ENCODE assay signal across 13 cellular contexts in genomic region chr12:510071-510825, GRCh38. TPM values are rescaled to one million over a fixed set of nuclear protein-coding genes. Genes with fewer than 3 reads are reported as not detected.
DNase-seq lines count a peak whose midpoint lies in the region; ATAC-seq, FAIRE-seq and TF ChIP-seq lines count a peak whose summit lies in the region.
"Had no signal": no experiment of that assay in that cellular context is flagged by ENCODE, and none has a peak within 500 bp of the region (broad histone marks: within the 10 kb centered on the region; RNA-seq: fewer than 3 reads in every experiment).

No MANE protein-coding gene starts in this region.

- no peaks in the 10 kb centered on the region for H3K27me3 ChIP-seq in HUES64 (ENCODE audit: insufficient read depth, low read length)
- H3K27me3 ChIP-seq: dorsolateral prefrontal cortex had no signal

- POLR2A ChIA-PET in A549 (lab: Yijun Ruan, JAX): no interaction called here

- 35% methylated on average over 11 of the region's 12 CpGs for WGBS in A549 (ENCODE audit: missing lambda C conversion rate)
- WGBS in HUES64: 21% methylated on average over 12 of the region's 12 CpGs

- TF ChIP-seq EP300 in A549 (IDR thresholded peaks at IDR 0.05): no peak

- no peak for TF ChIP-seq RAD21 in A549 (conservative IDR thresholded peaks at IDR 0.05 in 1 of 2, IDR thresholded peaks at IDR 0.05 in 1 of 2)

- H3K4me3 Mint-ChIP-seq in T-helper 2 cell treated with Interferon-gamma antibody and Interleukin-4, amounts not matched to agents 5 μg/mL and 100 μg/mL, for 36 hours: no peak overlapping the region
- H3K4me3 Mint-ChIP-seq: activated CD4-positive, alpha-beta memory T cell treated with anti-CD3 and anti-CD28 coated beads for 36 hours; CD4-positive, CD25-positive, alpha-beta regulatory T cell had no signal

- no peak overlapping the region for H3K4me3 ChIP-seq in A549
- peak overlapping the region; percentile 7; the same call in 1 of the 2 replicates for H3K4me3 ChIP-seq in HUES64 (ENCODE audit: low read length)
- peak overlapping the region in 1 of 2 donors; percentile 33 for H3K4me3 ChIP-seq in kidney (ENCODE audit: low read length in 2 of 2)

- CTCF ChIA-PET in A549 (lab: Yijun Ruan, JAX): interaction anchor here (0.6 to 2.1 kb wide), 4 partner anchors 9 to 55 kb away, joined by 3 to 11 read pairs (median 4); no protein-coding TSS in a partner anchor

- peaks cover 7% of the 10 kb centered on the region for H3K27me3 Mint-ChIP-seq in T-helper 2 cell treated with Interferon-gamma antibody and Interleukin-4, amounts not matched to agents 5 μg/mL and 100 μg/mL, for 36 hours (ENCODE audit: low read depth)

- H3K9me3 ChIP-seq in A549 (peaks cover 6% of the 10 kb centered on the region; the same call in 1 of the 3 replicates), HUES64 (ENCODE audit: insufficient read depth, low read depth, low read length) (no peaks in the 10 kb centered on the region), kidney (ENCODE audit: control insufficient read depth in 1 of 2, low read length in 2 of 2) (no peaks in the 10 kb centered on the region)

- FAIRE-seq in A549 (lab: Jason Lieb, UNC): no peak
- no peak for FAIRE-seq in kidney (lab: Jason Lieb, UNC)

- peak in 1 of 2 experiments; percentile 18 for DNase-seq in A549 (ENCODE audit: low read depth in 1 of 2, low spot score in 1 of 2)
- DNase-seq in SW480 (ENCODE audit: low spot score): peak; percentile 93
- DNase-seq in kidney: peak; percentile 86
- DNase-seq in HCEC 1CT: no peak
- DNase-seq in T-helper 2 cell treated with Interferon-gamma antibody and Interleukin-4, amounts not matched to agents 5 μg/mL and 100 μg/mL, for 36 hours (ENCODE audit: low spot score): no peak
- no peak for DNase-seq in NK-92 treated with Interleukin-12 subunit alpha and Interleukin-12 subunit beta, amount 100 ng/mL, for 24 hours (lab: John Stamatoyannopoulos, UW)
- DNase-seq: activated CD4-positive, alpha-beta memory T cell treated with anti-CD3 and anti-CD28 coated beads for 36 hours; CD4-positive, CD25-positive, alpha-beta regulatory T cell; occipital lobe had no signal

- H3K4me1 Mint-ChIP-seq in T-helper 2 cell treated with Interferon-gamma antibody and Interleukin-4, amounts not matched to agents 5 μg/mL and 100 μg/mL, for 36 hours (ENCODE audit: low read depth): no peaks in the 10 kb centered on the region
- H3K4me1 Mint-ChIP-seq: CD4-positive, CD25-positive, alpha-beta regulatory T cell had no signal

- H3K36me3 ChIP-seq in HUES64 (ENCODE audit: insufficient read depth, low read length) (no peaks in the 10 kb centered on the region), kidney (ENCODE audit: control insufficient read depth in 1 of 2, insufficient read depth in 2 of 2, low read length in 2 of 2) (no peaks in the 10 kb centered on the region)

- peak; percentile 61 to 65 for ATAC-seq in A549
- ATAC-seq in GM18517 (IDR thresholded peaks at IDR 0.05; ENCODE audit: unreplicated experiment): no peak

- no peak overlapping the region for H3K27ac ChIP-seq in A549
- peak overlapping the region; percentile 70; the same call in 1 of the 2 replicates for H3K27ac ChIP-seq in HUES64 (ENCODE audit: low read depth, low read length)
- peak overlapping the region; percentile 77 to 88 for H3K27ac ChIP-seq in kidney (ENCODE audit: low read depth in 2 of 2, low read length in 2 of 2)
- H3K27ac ChIP-seq: KMS-11 had no signal

- H3K4me2 ChIP-seq in A549: peak overlapping the region; percentile 47; the same call in 2 of the 3 replicates
- H3K4me2 ChIP-seq: KMS-11 had no signal

- no peak for TF ChIP-seq POLR2A in A549 (IDR thresholded peaks at IDR 0.05; ENCODE audit: low read length)

- TF ChIP-seq CTCF in A549 (IDR thresholded peaks at IDR 0.05) (no peak), kidney (IDR thresholded peaks at IDR 0.05; ENCODE audit: borderline replicate concordance, extremely low read depth, insufficient read depth) (no peak)

- H3K9ac ChIP-seq in HUES64 (ENCODE audit: low read depth, low read length): no peak overlapping the region; the same call in 1 of the 2 replicates
- H3K9ac ChIP-seq in kidney (ENCODE audit: low read length in 2 of 2): peak overlapping the region in 1 of 2 donors; percentile 22
- H3K9ac ChIP-seq: KMS-11 had no signal

- no peaks in the 10 kb centered on the region for H3K9me3 Mint-ChIP-seq in T-helper 2 cell treated with Interferon-gamma antibody and Interleukin-4, amounts not matched to agents 5 μg/mL and 100 μg/mL, for 36 hours
- H3K9me3 Mint-ChIP-seq: activated CD4-positive, alpha-beta memory T cell treated with anti-CD3 and anti-CD28 coated beads for 36 hours had no signal

- intact Hi-C loops in kidney (cut with DNase I): no loop called here

- H3K4me1 ChIP-seq in A549 (0 out of 3 replicates have a peak, but pooled peaks cover 16% of the 10 kb centered on the region), HUES64 (ENCODE audit: insufficient read depth, low read length) (peaks cover 26% of the 10 kb centered on the region), kidney (ENCODE audit: control insufficient read depth in 1 of 2, insufficient read depth in 1 of 2, low read depth in 1 of 2, low read length in 2 of 2) (peaks cover 10 to 25% of the 10 kb centered on the region in 2 donors)

- H3K27ac Mint-ChIP-seq in T-helper 2 cell treated with Interferon-gamma antibody and Interleukin-4, amounts not matched to agents 5 μg/mL and 100 μg/mL, for 36 hours: no peak overlapping the region
- H3K27ac Mint-ChIP-seq: activated CD4-positive, alpha-beta memory T cell treated with anti-CD3 and anti-CD28 coated beads for 36 hours; CD4-positive, CD25-positive, alpha-beta regulatory T cell had no signal

- no peaks in the 10 kb centered on the region for H3K36me3 Mint-ChIP-seq in T-helper 2 cell treated with Interferon-gamma antibody and Interleukin-4, amounts not matched to agents 5 μg/mL and 100 μg/mL, for 36 hours (ENCODE audit: low read depth)
- H3K36me3 Mint-ChIP-seq: activated CD4-positive, alpha-beta memory T cell treated with anti-CD3 and anti-CD28 coated beads for 36 hours had no signal

TF ChIP-seq in A549, 52 proteins besides CTCF, POLR2A, EP300 and RAD21:
- TF ChIP-seq ZFP36 (IDR thresholded peaks at IDR 0.05; ENCODE audit: borderline replicate concordance, partially characterized antibody) (no peak), JUNB (IDR thresholded peaks at IDR 0.05) (no peak), E2F6 (IDR thresholded peaks at IDR 0.05; ENCODE audit: borderline replicate concordance, low read depth) (no peak), RNF2 (IDR thresholded peaks at IDR 0.05; ENCODE audit: borderline replicate concordance, low read depth) (no peak), HOXB5 (CRISPR knock-in tag; IDR thresholded peaks at IDR 0.05) (no peak), HOXA7 (CRISPR knock-in tag; IDR thresholded peaks at IDR 0.05) (no peak)

RNA-seq across cellular contexts. Expression of gene B4GALNT3, which starts 50.5 kb away (rescaled TPM):
- polyA plus RNA-seq in A549 (2011; rRNA removed): 0.53 and 0.79 TPM in 2 replicates
- polyA plus RNA-seq in A549 (2012; cell fraction: cytosol; rRNA removed): 0.53 and 0.80 TPM in 2 replicates
- 0.97 and 1.2 TPM in 2 replicates for polyA plus RNA-seq in A549 (2012; cell fraction: nucleus; rRNA removed)
- 0.26 to 0.43 TPM (median 0.28 TPM) in 3 replicates for polyA plus RNA-seq in A549 (2017; fragmentation: RNase III; extraction: RNeasy Plus Mini Kit Qiagen cat#74134 plus additional on column Dnase treatment)
- polyA minus RNA-seq in A549 (2011; rRNA and poly(A)+ RNA removed): 0.49 and 1.9 TPM in 2 replicates
- 8.0 TPM for polyA plus RNA-seq in HUES64 (2013, experiment 1 of 2)
- polyA plus RNA-seq in HUES64 (2013, experiment 2 of 2): 10.1 TPM
- 12.5 TPM for total RNA-seq in kidney
- 11.3 TPM for polyA plus RNA-seq in kidney (ENCODE audit: insufficient read depth, low read depth, low replicate concordance)

Comparison
In these comparisons a context has a peak if more than half of its experiments do, and no peak if none do; other contexts are left out.
1. DNase-seq: peak in SW480 (single experiment) and kidney (single experiment); none in HCEC 1CT (single experiment), T-helper 2 cell treated with Interferon-gamma antibody and Interleukin-4, amounts not matched to agents 5 μg/mL and 100 μg/mL, for 36 hours (single experiment) and NK-92 treated with Interleukin-12 subunit alpha and Interleukin-12 subunit beta, amount 100 ng/mL, for 24 hours (single experiment).
2. H3K27ac ChIP-seq: peak in HUES64 (single experiment) and kidney (2 of 2); none in A549 (0 of 2).